ENCODE assay signal across 21 cellular contexts in the genomic region with DNA sequence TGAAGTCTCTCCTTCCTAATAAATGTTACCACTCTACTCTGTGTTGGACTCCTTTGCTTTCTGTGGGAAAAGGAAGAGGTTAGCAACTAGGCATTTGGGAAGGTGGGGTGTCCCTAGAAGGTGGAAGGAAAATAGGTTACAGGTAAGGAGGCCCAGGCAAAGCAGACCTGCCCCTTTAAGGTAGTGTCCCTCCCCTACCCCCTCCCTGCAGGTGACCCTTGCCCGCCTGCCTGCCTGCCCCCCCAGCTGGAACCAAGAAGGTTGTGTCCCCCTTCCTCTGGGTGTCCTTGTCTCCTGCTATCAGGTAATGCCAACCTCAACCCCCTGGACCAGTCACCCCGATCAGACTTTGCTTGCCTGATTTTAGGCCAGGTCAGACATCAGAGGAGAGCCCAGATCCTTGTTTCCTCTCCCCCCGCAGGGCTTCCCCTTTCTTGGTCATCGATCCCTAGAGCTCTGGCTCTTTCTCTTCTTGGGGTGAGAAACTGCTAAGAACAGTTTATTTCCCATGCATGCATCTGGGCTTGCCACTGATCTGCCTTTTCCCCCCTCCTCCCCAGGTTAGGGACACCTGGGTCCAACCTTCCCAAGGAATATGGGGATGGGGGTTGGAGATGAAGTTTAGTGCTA. TPM values are rescaled to one million over a fixed set of nuclear protein-coding genes. Genes with fewer than 3 reads are reported as not detected.
A peak's percentile ranks its signal among the peaks of the same experiment; 100 is the strongest.
DNase-seq lines count a peak whose midpoint lies in the region; ATAC-seq, FAIRE-seq and TF ChIP-seq lines count a peak whose summit lies in the region.
"Had no signal": no experiment of that assay in that cellular context is flagged by ENCODE, and none has a peak within 500 bp of the region (broad histone marks: within the 10 kb centered on the region; RNA-seq: fewer than 3 reads in every experiment).

A gene with protein sequence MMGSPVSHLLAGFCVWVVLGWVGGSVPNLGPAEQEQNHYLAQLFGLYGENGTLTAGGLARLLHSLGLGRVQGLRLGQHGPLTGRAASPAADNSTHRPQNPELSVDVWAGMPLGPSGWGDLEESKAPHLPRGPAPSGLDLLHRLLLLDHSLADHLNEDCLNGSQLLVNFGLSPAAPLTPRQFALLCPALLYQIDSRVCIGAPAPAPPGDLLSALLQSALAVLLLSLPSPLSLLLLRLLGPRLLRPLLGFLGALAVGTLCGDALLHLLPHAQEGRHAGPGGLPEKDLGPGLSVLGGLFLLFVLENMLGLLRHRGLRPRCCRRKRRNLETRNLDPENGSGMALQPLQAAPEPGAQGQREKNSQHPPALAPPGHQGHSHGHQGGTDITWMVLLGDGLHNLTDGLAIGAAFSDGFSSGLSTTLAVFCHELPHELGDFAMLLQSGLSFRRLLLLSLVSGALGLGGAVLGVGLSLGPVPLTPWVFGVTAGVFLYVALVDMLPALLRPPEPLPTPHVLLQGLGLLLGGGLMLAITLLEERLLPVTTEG (plus strand): TSS at position 233 of the 630 bp plus-strand sequence. CDS start 1,224 bp downstream, outside the sequence.

- no peak within 1 kb of the TSS for H3K4me2 ChIP-seq in K562 (ENCODE audit: insufficient read depth, low read length)
- H3K4me2 ChIP-seq: KMS-11 had no signal

- H3K36me3 ChIP-seq in K562 (ENCODE audit: control insufficient read depth, insufficient read depth, low read length) = peaks cover 9% of the 10 kb centered on the region; the same call in 2 of the 3 replicates
- H3K36me3 ChIP-seq in mucosa of rectum (ENCODE audit: control insufficient read depth in 2 of 2, insufficient read depth in 2 of 2, low read length in 2 of 2) = peaks cover 0 to under 1% of the 10 kb centered on the region in 2 donors
- no peaks in the 10 kb centered on the region for H3K36me3 ChIP-seq in transverse colon
- H3K36me3 ChIP-seq: cardiac muscle cell had no signal

- no peaks in the 10 kb centered on the region for H3K9me3 Mint-ChIP-seq in activated CD4-positive, alpha-beta T cell treated with anti-CD3 and anti-CD28 coated beads, Interleukin-2, amount 10 ng/mL, durations not matched to agents 7 days and 5 days
- H3K9me3 Mint-ChIP-seq in natural killer cell = no peaks in the 10 kb centered on the region
- no peaks in the 10 kb centered on the region for H3K9me3 Mint-ChIP-seq in activated CD8-positive, alpha-beta T cell treated with anti-CD3 and anti-CD28 coated beads, Interleukin-2, amount 10 ng/mL, durations not matched to agents 7 days and 5 days (ENCODE audit: insufficient read depth)

- H3K9ac ChIP-seq in K562 (ENCODE audit: insufficient read depth in 1 of 2, low read depth in 2 of 2, low read length in 2 of 2) (peak within 1 kb of the TSS in 1 of 2 experiments; percentile 80; a peak in 2 of 4 replicates), mucosa of rectum (ENCODE audit: low read depth in 1 of 2, low read length in 2 of 2) (peak within 1 kb of the TSS; percentile 72 to 81)
- H3K9ac ChIP-seq: KMS-11 had no signal

- TF ChIP-seq CTCF in K562 (IDR thresholded peaks at IDR 0.05 in 2 of 3, conservative IDR thresholded peaks at IDR 0.05 in 1 of 3; ENCODE audit: insufficient read depth in 2 of 3, low read depth in 1 of 3, low read length in 3 of 3) (no peak), transverse colon (IDR thresholded peaks at IDR 0.05) (no peak), natural killer cell (IDR thresholded peaks at IDR 0.05) (no peak)

- CTCF ChIA-PET in activated CD4-positive, alpha-beta T cell treated with anti-CD3 and anti-CD28 coated beads, Interleukin-2, amount 10 ng/mL, durations not matched to agents 7 days and 5 days (lab: Charles Lee) = interaction anchor here (0.6 to 2.1 kb wide), 4 partner anchors 8 to 1308 kb away, joined by 3 to 10 read pairs (median 5); a partner anchor contains a TSS
- CTCF ChIA-PET in K562 (lab: Yijun Ruan, JAX; ENCODE audit: low intra/inter-chr PET ratio) = no interaction called here
- CTCF ChIA-PET in activated CD8-positive, alpha-beta T cell treated with anti-CD3 and anti-CD28 coated beads, Interleukin-2, amount 10 ng/mL, durations not matched to agents 7 days and 5 days (lab: Charles Lee) = no interaction called here

- no peak within 1 kb of the TSS for H2AFZ ChIP-seq in K562 (ENCODE audit: low read depth, low read length)

- peaks cover 6% of the 10 kb centered on the region for H3K79me2 ChIP-seq in K562 (ENCODE audit: control insufficient read depth, insufficient read depth, low read length)

- ATAC-seq in K562 (no peak), natural killer cell (no peak), GM19023 (IDR thresholded peaks at IDR 0.05; ENCODE audit: unreplicated experiment) (no peak)
- no peak for ATAC-seq in activated CD8-positive, alpha-beta T cell treated with anti-CD3 and anti-CD28 coated beads, Interleukin-2, amount 10 ng/mL, durations not matched to agents 7 days and 5 days
- ATAC-seq: activated CD4-positive, alpha-beta T cell treated with anti-CD3 and anti-CD28 coated beads for 36 hours; gastrocnemius medialis; stimulated activated naive CD8-positive, alpha-beta T cell treated with anti-CD3 and anti-CD28 coated beads, Interleukin-15, Interleukin-2, amounts not matched to agents 100 U/mL and 50 U/mL, for 24 hours had no signal

- in situ Hi-C loops in K562 (cut with MboI) = no loop called here
- in situ Hi-C loops in transverse colon (cut with MboI; ENCODE audit: low pct_ligation_motif_present in 1 of 4, low pct_unique_long_range_greater_than_20kb in 1 of 4, low sequenced_read_pairs in 3 of 4) = no loop called here

- intact Hi-C loops in K562 (cut with micrococcal nuclease) = loop anchor here (10.0 kb wide), 1 partner anchor 185 kb away; a partner anchor contains a TSS
- intact Hi-C loops in transverse colon (cut with DNase I; ENCODE audit: low total_unique reads) = no loop called here
- intact Hi-C loops in natural killer cell (cut with micrococcal nuclease) = loop anchor here (10.0 kb wide), 1 partner anchor 185 kb away; a partner anchor contains a TSS

- FAIRE-seq in K562 (lab: Jason Lieb, UNC) = no peak

- TF ChIP-seq POLR2A in K562 (conservative IDR thresholded peaks at IDR 0.05) = no peak
- no peak for TF ChIP-seq POLR2A in transverse colon (IDR thresholded peaks at IDR 0.05)

- TF ChIP-seq RAD21 in K562 (CRISPR knock-in tag; conservative IDR thresholded peaks at IDR 0.05 in 1 of 2, IDR thresholded peaks at IDR 0.05 in 1 of 2) = no peak

- no peaks in the 10 kb centered on the region for H4K20me1 ChIP-seq in K562 (replicated peaks; ENCODE audit: control insufficient read depth, insufficient read depth, low read length)

- H3K27me3 ChIP-seq in K562 (ENCODE audit: control insufficient read depth in 2 of 2, insufficient read depth in 2 of 2, low read length in 2 of 2) (no peaks in the 10 kb centered on the region), mucosa of rectum (ENCODE audit: control insufficient read depth in 2 of 2, insufficient read depth in 2 of 2, low read length in 2 of 2) (no peaks in the 10 kb centered on the region), transverse colon (no peaks in the 10 kb centered on the region)
- H3K27me3 ChIP-seq: cardiac muscle cell, gastrocnemius medialis, sigmoid colon, upper lobe of left lung had no signal

- no peaks in the 10 kb centered on the region for H3K9me1 ChIP-seq in K562 (ENCODE audit: control insufficient read depth, insufficient read depth, low read length)

- peak within 1 kb of the TSS; percentile 36 for H3K27ac Mint-ChIP-seq in activated CD4-positive, alpha-beta T cell treated with anti-CD3 and anti-CD28 coated beads, Interleukin-2, amount 10 ng/mL, durations not matched to agents 7 days and 5 days
- H3K27ac Mint-ChIP-seq in natural killer cell = no peak within 1 kb of the TSS
- no peak within 1 kb of the TSS for H3K27ac Mint-ChIP-seq in activated CD8-positive, alpha-beta T cell treated with anti-CD3 and anti-CD28 coated beads, Interleukin-2, amount 10 ng/mL, durations not matched to agents 7 days and 5 days
- H3K27ac Mint-ChIP-seq: activated CD4-positive, alpha-beta T cell treated with anti-CD3 and anti-CD28 coated beads for 36 hours had no signal

- no TSS peak for BruUV-seq in K562 (replicated peaks; lab: Mats Ljungman, UMichigan)

- 53% methylated on average over 3 of the region's 4 CpGs for WGBS in K562 (ENCODE audit: insufficient coverage, low coverage, missing lambda C conversion rate)
- WGBS in transverse colon (ENCODE audit: low coverage in 1 of 2), 2 donors = 38 to 40% methylated on average over 3 to 4 of the region's 4 CpGs

- H3K27ac ChIP-seq in K562 (ENCODE audit: extremely low read depth, low read depth, low read length) (no peak within 1 kb of the TSS), mucosa of rectum (ENCODE audit: low read depth in 2 of 2, low read length in 2 of 2) (peak within 1 kb of the TSS; percentile 78 to 89), transverse colon (peak within 1 kb of the TSS; percentile 82 to 87 (median 84))
- H3K27ac ChIP-seq: cardiac muscle cell, gastrocnemius medialis, KMS-11, sigmoid colon, upper lobe of left lung had no signal

- H3K4me1 ChIP-seq in K562 (replicated peaks in 1 of 2; ENCODE audit: control insufficient read depth in 2 of 2, insufficient read depth in 2 of 2, low read length in 2 of 2) = peaks cover 11 to 16% of the 10 kb centered on the region in 2 experiments; a peak in 4 of 5 replicates
- peaks cover 12 to 28% of the 10 kb centered on the region in 2 donors for H3K4me1 ChIP-seq in mucosa of rectum (ENCODE audit: control insufficient read depth in 2 of 2, insufficient read depth in 2 of 2, low read length in 2 of 2)
- H3K4me1 ChIP-seq in transverse colon = peaks cover under 1 to 19% (median 11%) of the 10 kb centered on the region in 4 donors

- H3K36me3 Mint-ChIP-seq in activated CD4-positive, alpha-beta T cell treated with anti-CD3 and anti-CD28 coated beads, Interleukin-2, amount 10 ng/mL, durations not matched to agents 7 days and 5 days (ENCODE audit: low read depth) = peaks cover 6% of the 10 kb centered on the region
- no peaks in the 10 kb centered on the region for H3K36me3 Mint-ChIP-seq in natural killer cell
- H3K36me3 Mint-ChIP-seq in activated CD8-positive, alpha-beta T cell treated with anti-CD3 and anti-CD28 coated beads, Interleukin-2, amount 10 ng/mL, durations not matched to agents 7 days and 5 days (ENCODE audit: low read depth) = peaks cover 20% of the 10 kb centered on the region

- peaks cover 13% of the 10 kb centered on the region for H3K4me1 Mint-ChIP-seq in activated CD4-positive, alpha-beta T cell treated with anti-CD3 and anti-CD28 coated beads, Interleukin-2, amount 10 ng/mL, durations not matched to agents 7 days and 5 days
- peaks cover 12 to 14% of the 10 kb centered on the region in 2 donors for H3K4me1 Mint-ChIP-seq in natural killer cell
- H3K4me1 Mint-ChIP-seq in activated CD8-positive, alpha-beta T cell treated with anti-CD3 and anti-CD28 coated beads, Interleukin-2, amount 10 ng/mL, durations not matched to agents 7 days and 5 days (ENCODE audit: low read depth) = peaks cover 13% of the 10 kb centered on the region

- DNase-seq in activated CD4-positive, alpha-beta T cell treated with anti-CD3 and anti-CD28 coated beads, Interleukin-2, amount 10 ng/mL, durations not matched to agents 7 days and 5 days = no peak
- DNase-seq in activated CD4-positive, alpha-beta T cell treated with anti-CD3 and anti-CD28 coated beads for 48 hours = no peak
- no peak for DNase-seq in K562 (ENCODE audit: extremely low read depth in 1 of 4, low spot score in 3 of 4)
- peak; percentile 42 for DNase-seq in transverse colon
- DNase-seq in natural killer cell = no peak
- DNase-seq in activated CD8-positive, alpha-beta T cell treated with anti-CD3 and anti-CD28 coated beads, Interleukin-2, amount 10 ng/mL, durations not matched to agents 7 days and 5 days = no peak
- DNase-seq: activated CD4-positive, alpha-beta T cell treated with anti-CD3 and anti-CD28 coated beads for 36 hours; activated effector memory CD4-positive, alpha-beta T cell treated with Interleukin-2 at 50 U/mL for 16 hours; gastrocnemius medialis; NCI-H524 treated with DMSO at 0.1 percent for 48 hours; sigmoid colon; stimulated activated naive CD8-positive, alpha-beta T cell treated with anti-CD3 and anti-CD28 coated beads, Interleukin-15, Interleukin-2, amounts not matched to agents 100 U/mL and 50 U/mL, for 24 hours; upper lobe of left lung had no signal

- no peak within 1 kb of the TSS for H3K4me3 Mint-ChIP-seq in activated CD4-positive, alpha-beta T cell treated with anti-CD3 and anti-CD28 coated beads, Interleukin-2, amount 10 ng/mL, durations not matched to agents 7 days and 5 days
- no peak within 1 kb of the TSS for H3K4me3 Mint-ChIP-seq in natural killer cell
- no peak within 1 kb of the TSS for H3K4me3 Mint-ChIP-seq in activated CD8-positive, alpha-beta T cell treated with anti-CD3 and anti-CD28 coated beads, Interleukin-2, amount 10 ng/mL, durations not matched to agents 7 days and 5 days
- H3K4me3 Mint-ChIP-seq: activated CD4-positive, alpha-beta T cell treated with anti-CD3 and anti-CD28 coated beads for 36 hours had no signal

- no peaks in the 10 kb centered on the region for H3K27me3 Mint-ChIP-seq in activated CD4-positive, alpha-beta T cell treated with anti-CD3 and anti-CD28 coated beads, Interleukin-2, amount 10 ng/mL, durations not matched to agents 7 days and 5 days
- H3K27me3 Mint-ChIP-seq in natural killer cell (ENCODE audit: low read depth in 2 of 2) = no peaks in the 10 kb centered on the region
- H3K27me3 Mint-ChIP-seq in activated CD8-positive, alpha-beta T cell treated with anti-CD3 and anti-CD28 coated beads, Interleukin-2, amount 10 ng/mL, durations not matched to agents 7 days and 5 days (ENCODE audit: low read depth) = no peaks in the 10 kb centered on the region
- H3K27me3 Mint-ChIP-seq: activated CD4-positive, alpha-beta T cell treated with anti-CD3 and anti-CD28 coated beads for 36 hours had no signal

- H3K4me3 ChIP-seq in K562 (no peak within 1 kb of the TSS), mucosa of rectum (ENCODE audit: low read length in 2 of 2) (peak within 1 kb of the TSS; percentile 66 to 79), transverse colon (peak within 1 kb of the TSS in 3 of 4 donors; percentile 27 to 48 (median 37))
- H3K4me3 ChIP-seq: cardiac muscle cell, gastrocnemius medialis, sigmoid colon, upper lobe of left lung had no signal

- TF ChIP-seq EP300 in K562 (IDR thresholded peaks at IDR 0.05; ENCODE audit: low read length) = no peak
- TF ChIP-seq EP300 in transverse colon (IDR thresholded peaks at IDR 0.05; ENCODE audit: low read depth) = no peak

- H3K9me3 ChIP-seq in K562 (replicated peaks; ENCODE audit: control insufficient read depth, insufficient read depth, low read depth, low read length) (no peaks in the 10 kb centered on the region), mucosa of rectum (ENCODE audit: control insufficient read depth in 2 of 2, low read length in 2 of 2) (no peaks in the 10 kb centered on the region), transverse colon (no peaks in the 10 kb centered on the region)
- H3K9me3 ChIP-seq: gastrocnemius medialis, sigmoid colon, upper lobe of left lung had no signal

- POLR2A ChIA-PET in activated CD4-positive, alpha-beta T cell treated with anti-CD3 and anti-CD28 coated beads, Interleukin-2, amount 10 ng/mL, durations not matched to agents 7 days and 5 days (lab: Charles Lee) = no interaction called here
- POLR2A ChIA-PET in K562 (lab: Yijun Ruan, JAX) = interaction anchor here (2.0 kb wide), 1 partner anchor 8 kb away, joined by 6 read pairs; a partner anchor contains a TSS
- POLR2A ChIA-PET in activated CD8-positive, alpha-beta T cell treated with anti-CD3 and anti-CD28 coated beads, Interleukin-2, amount 10 ng/mL, durations not matched to agents 7 days and 5 days (lab: Charles Lee) = no interaction called here

RNA-seq across cellular contexts. Expression of the gene that starts here (rescaled TPM):
- total RNA-seq in activated CD4-positive, alpha-beta T cell treated with anti-CD3 and anti-CD28 coated beads, Interleukin-2, amount 10 ng/mL, durations not matched to agents 7 days and 5 days = under 1 TPM in 1 of 2 experiments, not detected in 1; 0.64 TPM
- 0.76 and 0.83 TPM in 2 replicates for total RNA-seq in K562 (2011; cell fraction: chromatin; rRNA removed; ENCODE audit: low replicate concordance)
- 0.67 and 1.6 TPM in 2 replicates for total RNA-seq in K562 (2011; cell fraction: nucleolus; rRNA removed)
- 1.5 and 2.7 TPM in 2 replicates for total RNA-seq in K562 (2011; cell fraction: nucleoplasm; rRNA removed)
- total RNA-seq in K562 (2014; rRNA removed) (not detected in 2 replicates), K562 (2014; rRNA removed; fragmentation: Illumina TruSeq; extraction: Trizol) (not detected in 2 replicates), K562 (2015; rRNA removed; fragmentation: Illumina TruSeq; extraction: Trizol) (not detected in 2 replicates), K562 (2021) (0.27 TPM in 1 of 2 replicates, not detected in the other), transverse colon (100 to 1,000 TPM; 225 to 325 (median 283) TPM), natural killer cell (1 to 10 TPM in 1 of 3 donors, under 1 TPM in 2; 0.70 to 1.4 (median 0.71) TPM)
- polyA plus RNA-seq in K562 (2011; rRNA removed) (0.08 and 0.18 TPM in 2 replicates), K562 (2014; fragmentation: Illumina TruSeq; extraction: Trizol) (0.10 TPM in 1 of 2 replicates, not detected in the other), K562 (2014; fragmentation: Nextera tagmentation; extraction: Ambion mirVana) (not detected), K562 (2014; rRNA removed) (not detected in 2 replicates)
- 0.06 TPM in 1 of 2 replicates, not detected in the other for polyA plus RNA-seq in K562 (2011; cell fraction: cytosol; rRNA removed)
- polyA plus RNA-seq in K562 (2011; cell fraction: nucleus; rRNA removed) = 0.41 and 0.42 TPM in 2 replicates
- polyA plus RNA-seq in K562 (2012) = 0.13 and 0.40 TPM in 2 replicates
- not detected in 2 replicates for polyA minus RNA-seq in K562 (2011; rRNA and poly(A)+ RNA removed)
- polyA minus RNA-seq in K562 (2011; cell fraction: cytosol; rRNA and poly(A)+ RNA removed) = not detected in 2 replicates
- not detected in 2 replicates for polyA minus RNA-seq in K562 (2011; cell fraction: nucleus; rRNA and poly(A)+ RNA removed)
- total RNA-seq in activated CD8-positive, alpha-beta T cell treated with anti-CD3 and anti-CD28 coated beads, Interleukin-2, amount 10 ng/mL, durations not matched to agents 7 days and 5 days = under 1 TPM in 1 of 2 experiments, not detected in 1; 0.52 TPM
- total RNA-seq: A172, cardiac muscle cell, epithelial cell of proximal tubule, osteocyte, sigmoid colon had no signal
- polyA plus RNA-seq: BJ had no signal

Comparison
In these comparisons a context has a peak if more than half of its experiments do, and no peak if none do; other contexts are left out.
1. RNA of the gene that starts here (total RNA-seq): 225 to 325 TPM in transverse colon; 0.70 to 1.4 TPM in natural killer cell, 0.64 TPM in activated CD4-positive, alpha-beta T cell treated with anti-CD3 and anti-CD28 coated beads, Interleukin-2, amount 10 ng/mL, durations not matched to agents 7 days and 5 days, 0.52 TPM in activated CD8-positive, alpha-beta T cell treated with anti-CD3 and anti-CD28 coated beads, Interleukin-2, amount 10 ng/mL, durations not matched to agents 7 days and 5 days and 0.27 to 2.7 TPM in K562; every median in the first group is over 10 times any median in the second.